In genomic region chr4:159420162-159421057, GRCh38 we compare ENCODE assay signal across 1 cellular context.
TF ChIP-seq lines count a peak whose summit lies in the region.

No MANE protein-coding gene starts in this region.

TF ChIP-seq in HepG2, 621 proteins besides CTCF, POLR2A, EP300 and RAD21 (continued from another document and continues in another):
- no peak for TF ChIP-seq ZBTB40 (IDR thresholded peaks at IDR 0.05)
- TF ChIP-seq ZBTB40 (CRISPR knock-in tag; IDR thresholded peaks at IDR 0.05): no peak; the same call in 1 of the 2 replicates
- no peak for TF ChIP-seq ZNF136 (CRISPR knock-in tag; IDR thresholded peaks at IDR 0.05; ENCODE audit: low read depth)
- peak; percentile 29 for TF ChIP-seq ASH2L (IDR thresholded peaks at IDR 0.05; ENCODE audit: insufficient read length, low read depth, low read length)
- TF ChIP-seq NAIF1 (CRISPR knock-in tag; IDR thresholded peaks at IDR 0.05; ENCODE audit: borderline replicate concordance): 0 out of 2 replicates have a peak, but pooled peaks have one; percentile 30
- TF ChIP-seq ZNF296 (CRISPR knock-in tag; conservative IDR thresholded peaks at IDR 0.05): no peak
- TF ChIP-seq ZSCAN12 (CRISPR knock-in tag; IDR thresholded peaks at IDR 0.05): no peak
- peak; percentile 44; the same call in 1 of the 2 replicates for TF ChIP-seq PPARG (CRISPR knock-in tag; conservative IDR thresholded peaks at IDR 0.05)
- TF ChIP-seq DDIT3 (CRISPR knock-in tag; IDR thresholded peaks at IDR 0.05): no peak; the same call in 1 of the 2 replicates
- no peak for TF ChIP-seq MYNN (CRISPR knock-in tag; IDR thresholded peaks at IDR 0.05; ENCODE audit: low read depth)
- TF ChIP-seq, protein P1, sequence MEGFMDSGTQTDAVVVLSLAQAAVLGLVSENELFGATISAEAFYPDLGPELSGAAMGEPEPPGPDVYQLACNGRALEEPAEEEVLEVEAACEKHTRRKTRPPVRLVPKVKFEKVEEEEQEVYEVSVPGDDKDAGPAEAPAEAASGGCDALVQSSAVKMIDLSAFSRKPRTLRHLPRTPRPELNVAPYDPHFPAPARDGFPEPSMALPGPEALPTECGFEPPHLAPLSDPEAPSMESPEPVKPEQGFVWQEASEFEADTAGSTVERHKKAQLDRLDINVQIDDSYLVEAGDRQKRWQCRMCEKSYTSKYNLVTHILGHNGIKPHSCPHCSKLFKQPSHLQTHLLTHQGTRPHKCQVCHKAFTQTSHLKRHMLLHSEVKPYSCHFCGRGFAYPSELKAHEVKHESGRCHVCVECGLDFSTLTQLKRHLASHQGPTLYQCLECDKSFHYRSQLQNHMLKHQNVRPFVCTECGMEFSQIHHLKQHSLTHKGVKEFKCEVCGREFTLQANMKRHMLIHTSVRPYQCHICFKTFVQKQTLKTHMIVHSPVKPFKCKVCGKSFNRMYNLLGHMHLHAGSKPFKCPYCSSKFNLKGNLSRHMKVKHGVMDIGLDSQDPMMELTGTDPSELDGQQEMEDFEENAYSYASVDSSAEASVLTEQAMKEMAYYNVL (CRISPR knock-in tag; IDR thresholded peaks at IDR 0.05; ENCODE audit: borderline replicate concordance): peak; percentile 77; the same call in 1 of the 2 replicates
- TF ChIP-seq ZNF605 (CRISPR knock-in tag; IDR thresholded peaks at IDR 0.05): 0 out of 2 replicates have a peak, but pooled peaks have one; percentile 32
- no peak for TF ChIP-seq ZZZ3 (CRISPR knock-in tag; IDR thresholded peaks at IDR 0.05; ENCODE audit: borderline replicate concordance)
- no peak for TF ChIP-seq ZNF224 (CRISPR knock-in tag; IDR thresholded peaks at IDR 0.05)
- no peak for TF ChIP-seq ZNF256 (CRISPR knock-in tag; conservative IDR thresholded peaks at IDR 0.05)
- TF ChIP-seq ATM (IDR thresholded peaks at IDR 0.05; ENCODE audit: borderline replicate concordance): no peak
- TF ChIP-seq ZNF879 (CRISPR knock-in tag; IDR thresholded peaks at IDR 0.05): no peak
- no peak for TF ChIP-seq MZF1 (CRISPR knock-in tag; IDR thresholded peaks at IDR 0.05; ENCODE audit: borderline replicate concordance)
- no peak for TF ChIP-seq NR3C1 (CRISPR knock-in tag; IDR thresholded peaks at IDR 0.05)
- peak; percentile 94 for TF ChIP-seq FOXA3 (CRISPR knock-in tag; IDR thresholded peaks at IDR 0.05)
- peak; percentile 81; the same call in 1 of the 2 replicates for TF ChIP-seq KAT8 (CRISPR knock-in tag; IDR thresholded peaks at IDR 0.05)
- no peak for TF ChIP-seq RFX1 (IDR thresholded peaks at IDR 0.05)
- no peak for TF ChIP-seq SCMH1 (CRISPR knock-in tag; IDR thresholded peaks at IDR 0.05; ENCODE audit: borderline replicate concordance)
- peak; percentile 59; the same call in 1 of the 2 replicates for TF ChIP-seq GZF1 (CRISPR knock-in tag; IDR thresholded peaks at IDR 0.05)
- TF ChIP-seq ZNF703 (CRISPR knock-in tag; IDR thresholded peaks at IDR 0.05; ENCODE audit: borderline replicate concordance): no peak
- no peak for TF ChIP-seq NCOA5 (CRISPR knock-in tag; IDR thresholded peaks at IDR 0.05)
- TF ChIP-seq ZNF589 (CRISPR knock-in tag; conservative IDR thresholded peaks at IDR 0.05): no peak
- no peak for TF ChIP-seq NFYB (CRISPR knock-in tag; IDR thresholded peaks at IDR 0.05)
- TF ChIP-seq POLR2G (IDR thresholded peaks at IDR 0.05; ENCODE audit: low read depth, low read length): no peak
- no peak for TF ChIP-seq ZNF329 (CRISPR knock-in tag; IDR thresholded peaks at IDR 0.05; ENCODE audit: low read depth)
- TF ChIP-seq PHF5A (CRISPR knock-in tag; IDR thresholded peaks at IDR 0.05; ENCODE audit: low read depth, unreplicated experiment): no peak
- no peak for TF ChIP-seq SETDB1 (CRISPR knock-in tag; IDR thresholded peaks at IDR 0.05; ENCODE audit: borderline replicate concordance)
- no peak for TF ChIP-seq MTA1 (CRISPR knock-in tag; IDR thresholded peaks at IDR 0.05; ENCODE audit: borderline replicate concordance)
- no peak for TF ChIP-seq FOSL1 (CRISPR knock-in tag; IDR thresholded peaks at IDR 0.05; ENCODE audit: borderline replicate concordance)
- TF ChIP-seq ZNF777 (CRISPR knock-in tag; IDR thresholded peaks at IDR 0.05): no peak
- no peak for TF ChIP-seq TBL1XR1 (IDR thresholded peaks at IDR 0.05; ENCODE audit: borderline replicate concordance, low read length, partially characterized antibody)
- TF ChIP-seq, protein P2, sequence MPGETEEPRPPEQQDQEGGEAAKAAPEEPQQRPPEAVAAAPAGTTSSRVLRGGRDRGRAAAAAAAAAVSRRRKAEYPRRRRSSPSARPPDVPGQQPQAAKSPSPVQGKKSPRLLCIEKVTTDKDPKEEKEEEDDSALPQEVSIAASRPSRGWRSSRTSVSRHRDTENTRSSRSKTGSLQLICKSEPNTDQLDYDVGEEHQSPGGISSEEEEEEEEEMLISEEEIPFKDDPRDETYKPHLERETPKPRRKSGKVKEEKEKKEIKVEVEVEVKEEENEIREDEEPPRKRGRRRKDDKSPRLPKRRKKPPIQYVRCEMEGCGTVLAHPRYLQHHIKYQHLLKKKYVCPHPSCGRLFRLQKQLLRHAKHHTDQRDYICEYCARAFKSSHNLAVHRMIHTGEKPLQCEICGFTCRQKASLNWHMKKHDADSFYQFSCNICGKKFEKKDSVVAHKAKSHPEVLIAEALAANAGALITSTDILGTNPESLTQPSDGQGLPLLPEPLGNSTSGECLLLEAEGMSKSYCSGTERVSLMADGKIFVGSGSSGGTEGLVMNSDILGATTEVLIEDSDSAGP (CRISPR knock-in tag; IDR thresholded peaks at IDR 0.05; ENCODE audit: borderline replicate concordance): peak; percentile 38; the same call in 1 of the 2 replicates
- peak; percentile 90; the same call in 1 of the 2 replicates for TF ChIP-seq NFKBIZ (CRISPR knock-in tag; IDR thresholded peaks at IDR 0.05)
- peak; percentile 78; the same call in 1 of the 2 replicates for TF ChIP-seq SMARCC2 (IDR thresholded peaks at IDR 0.05)
- no peak for TF ChIP-seq ZFP41 (CRISPR knock-in tag; IDR thresholded peaks at IDR 0.05; ENCODE audit: borderline replicate concordance)
- 0 out of 2 replicates have a peak, but pooled peaks have one; percentile 52 for TF ChIP-seq STAT5B (CRISPR knock-in tag; IDR thresholded peaks at IDR 0.05)
- TF ChIP-seq REXO4 (CRISPR knock-in tag; IDR thresholded peaks at IDR 0.05; ENCODE audit: borderline replicate concordance): no peak
- TF ChIP-seq REL (CRISPR knock-in tag; conservative IDR thresholded peaks at IDR 0.05): no peak
- no peak for TF ChIP-seq ZSCAN25 (CRISPR knock-in tag; IDR thresholded peaks at IDR 0.05)
- TF ChIP-seq, protein P3, sequence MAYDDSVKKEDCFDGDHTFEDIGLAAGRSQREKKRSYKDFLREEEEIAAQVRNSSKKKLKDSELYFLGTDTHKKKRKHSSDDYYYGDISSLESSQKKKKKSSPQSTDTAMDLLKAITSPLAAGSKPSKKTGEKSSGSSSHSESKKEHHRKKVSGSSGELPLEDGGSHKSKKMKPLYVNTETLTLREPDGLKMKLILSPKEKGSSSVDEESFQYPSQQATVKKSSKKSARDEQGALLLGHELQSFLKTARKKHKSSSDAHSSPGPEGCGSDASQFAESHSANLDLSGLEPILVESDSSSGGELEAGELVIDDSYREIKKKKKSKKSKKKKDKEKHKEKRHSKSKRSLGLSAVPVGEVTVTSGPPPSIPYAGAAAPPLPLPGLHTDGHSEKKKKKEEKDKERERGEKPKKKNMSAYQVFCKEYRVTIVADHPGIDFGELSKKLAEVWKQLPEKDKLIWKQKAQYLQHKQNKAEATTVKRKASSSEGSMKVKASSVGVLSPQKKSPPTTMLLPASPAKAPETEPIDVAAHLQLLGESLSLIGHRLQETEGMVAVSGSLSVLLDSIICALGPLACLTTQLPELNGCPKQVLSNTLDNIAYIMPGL (CRISPR knock-in tag; IDR thresholded peaks at IDR 0.05; ENCODE audit: borderline replicate concordance in 1 of 2, low read depth in 1 of 2): no peak
- TF ChIP-seq STAG1 (CRISPR knock-in tag; IDR thresholded peaks at IDR 0.05): peak; percentile 19
- no peak for TF ChIP-seq HIVEP1 (CRISPR knock-in tag; IDR thresholded peaks at IDR 0.05)
- TF ChIP-seq, protein P4, sequence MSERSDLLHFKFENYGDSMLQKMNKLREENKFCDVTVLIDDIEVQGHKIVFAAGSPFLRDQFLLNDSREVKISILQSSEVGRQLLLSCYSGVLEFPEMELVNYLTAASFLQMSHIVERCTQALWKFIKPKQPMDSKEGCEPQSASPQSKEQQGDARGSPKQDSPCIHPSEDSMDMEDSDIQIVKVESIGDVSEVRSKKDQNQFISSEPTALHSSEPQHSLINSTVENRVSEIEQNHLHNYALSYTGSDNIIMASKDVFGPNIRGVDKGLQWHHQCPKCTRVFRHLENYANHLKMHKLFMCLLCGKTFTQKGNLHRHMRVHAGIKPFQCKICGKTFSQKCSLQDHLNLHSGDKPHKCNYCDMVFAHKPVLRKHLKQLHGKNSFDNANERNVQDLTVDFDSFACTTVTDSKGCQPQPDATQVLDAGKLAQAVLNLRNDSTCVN (CRISPR knock-in tag; IDR thresholded peaks at IDR 0.05; ENCODE audit: borderline replicate concordance): no peak
- no peak for TF ChIP-seq ZNF704 (CRISPR knock-in tag; IDR thresholded peaks at IDR 0.05; ENCODE audit: borderline replicate concordance)
- TF ChIP-seq NCOA2 (CRISPR knock-in tag; IDR thresholded peaks at IDR 0.05): peak; percentile 95
- peak; percentile 89 for TF ChIP-seq IRF2 (CRISPR knock-in tag; IDR thresholded peaks at IDR 0.05)
